10 cellular contexts compared by ENCODE assay signal in the genomic region with DNA sequence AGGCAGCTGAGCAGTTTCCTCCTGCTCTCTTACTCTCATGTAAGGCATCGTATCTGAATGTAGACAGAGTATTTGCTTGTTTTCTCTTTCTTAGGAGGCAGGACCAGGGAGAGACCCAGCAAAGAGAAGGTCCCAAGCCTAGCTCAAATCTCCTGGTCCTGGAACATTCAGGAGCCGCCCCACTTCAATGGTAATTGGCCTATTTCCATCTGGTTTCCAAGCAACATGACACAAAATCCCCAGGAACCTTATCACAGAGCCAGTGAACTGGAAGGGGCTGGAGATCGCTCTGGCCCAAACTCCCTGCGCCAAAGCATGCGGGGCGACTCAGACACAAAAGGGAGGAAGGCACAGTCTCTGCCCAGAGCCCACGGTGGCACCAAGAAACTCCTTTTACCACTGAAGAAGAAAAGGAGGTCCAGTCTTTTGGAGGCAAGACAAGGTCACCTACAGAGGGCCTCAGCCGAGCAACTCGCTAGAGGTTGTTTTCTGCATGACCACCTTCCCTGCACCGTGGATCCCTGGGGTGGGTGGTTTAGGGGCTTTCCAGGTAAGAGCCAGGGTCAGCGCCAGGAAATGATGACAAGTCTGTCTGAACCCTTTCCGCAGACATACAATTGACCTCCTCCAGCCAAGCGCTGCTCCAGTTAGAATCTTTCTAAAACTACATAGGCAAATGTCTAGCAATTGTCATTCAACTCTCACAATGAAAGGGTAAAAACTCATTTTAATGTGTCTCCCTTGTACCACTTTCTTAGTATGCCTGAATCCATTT.
DNase-seq lines count a peak whose midpoint lies in the region; ATAC-seq and TF ChIP-seq lines count a peak whose summit lies in the region.
"Had no signal": no experiment of that assay in that cellular context is flagged by ENCODE, and none has a peak within 500 bp of the region (broad histone marks: within the 10 kb centered on the region; RNA-seq: fewer than 3 reads in every experiment).

No MANE protein-coding gene starts in this region.

- peak overlapping the region in 2 of 4 donors; percentile 12 to 16 for H3K27ac ChIP-seq in transverse colon
- H3K27ac ChIP-seq: SJSA1 had no signal

- H3K36me3 ChIP-seq in transverse colon: no peaks in the 10 kb centered on the region
- H3K36me3 ChIP-seq: SJSA1 had no signal

- H3K4me3 ChIP-seq in transverse colon: no peak overlapping the region
- H3K4me3 ChIP-seq: SJSA1 had no signal

- no peaks in the 10 kb centered on the region for H3K9me3 ChIP-seq in transverse colon
- H3K9me3 ChIP-seq: SJSA1 had no signal

- TF ChIP-seq POLR2A in transverse colon (IDR thresholded peaks at IDR 0.05): no peak

- no peak for TF ChIP-seq EP300 in transverse colon (IDR thresholded peaks at IDR 0.05; ENCODE audit: low read depth)

- H3K4me3 Mint-ChIP-seq in effector memory CD8-positive, alpha-beta T cell: no peak overlapping the region
- H3K4me3 Mint-ChIP-seq: activated naive CD8-positive, alpha-beta T cell treated with anti-CD3 and anti-CD28 coated beads, Interleukin-2, amount 50 U/mL, for 24 hours had no signal

- in situ Hi-C loops in transverse colon (cut with MboI; ENCODE audit: low pct_ligation_motif_present in 1 of 4, low pct_unique_long_range_greater_than_20kb in 1 of 4, low sequenced_read_pairs in 3 of 4): no loop called here

- TF ChIP-seq CTCF in transverse colon (IDR thresholded peaks at IDR 0.05): no peak

- H3K27ac Mint-ChIP-seq in effector memory CD8-positive, alpha-beta T cell: no peak overlapping the region
- H3K27ac Mint-ChIP-seq: activated naive CD8-positive, alpha-beta T cell treated with anti-CD3 and anti-CD28 coated beads, Interleukin-2, amount 50 U/mL, for 24 hours had no signal

- peaks cover 0 to 2% of the 10 kb centered on the region in 2 donors for H3K4me1 Mint-ChIP-seq in effector memory CD8-positive, alpha-beta T cell (ENCODE audit: low read depth in 2 of 2)
- H3K4me1 Mint-ChIP-seq: activated naive CD8-positive, alpha-beta T cell treated with anti-CD3 and anti-CD28 coated beads, Interleukin-2, amount 50 U/mL, for 24 hours had no signal

- H3K27me3 Mint-ChIP-seq in effector memory CD8-positive, alpha-beta T cell: peaks cover 26 to 44% of the 10 kb centered on the region in 2 donors

- intact Hi-C loops in transverse colon (cut with DNase I; ENCODE audit: low total_unique reads): no loop called here

- 77 to 100% methylated on average over 1 to 13 of the region's 13 CpGs for WGBS in transverse colon (ENCODE audit: low coverage in 1 of 2), 2 donors

- ATAC-seq in HG02885 (IDR thresholded peaks at IDR 0.05; ENCODE audit: poor library complexity, unreplicated experiment) (peak; percentile 45), HG03135 (IDR thresholded peaks at IDR 0.05; ENCODE audit: unreplicated experiment) (no peak)
- ATAC-seq in effector memory CD8-positive, alpha-beta T cell (replicated peaks): no peak
- ATAC-seq: activated naive CD8-positive, alpha-beta T cell treated with anti-CD3 and anti-CD28 coated beads, Interleukin-2, amount 50 U/mL, for 24 hours had no signal

- DNase-seq in COR-L47 (lab: John Stamatoyannopoulos, UW): peak; percentile 23
- peak; percentile 42 for DNase-seq in amniotic epithelial cell (ENCODE audit: low read depth)
- peak; percentile 47 for DNase-seq in medulla oblongata (ENCODE audit: extremely low spot score)
- DNase-seq in SIG-M5 (lab: John Stamatoyannopoulos, UW): no peak
- no peak for DNase-seq in transverse colon
- DNase-seq in effector memory CD8-positive, alpha-beta T cell: no peak
- DNase-seq: activated naive CD8-positive, alpha-beta T cell treated with anti-CD3 and anti-CD28 coated beads, Interleukin-2, amount 50 U/mL, for 24 hours had no signal

- H3K4me1 ChIP-seq in transverse colon: peaks cover 0 to 58% (median 42%) of the 10 kb centered on the region in 4 donors

- no peaks in the 10 kb centered on the region for H3K36me3 Mint-ChIP-seq in effector memory CD8-positive, alpha-beta T cell (ENCODE audit: insufficient read depth)

- H3K27me3 ChIP-seq in transverse colon: no peaks in the 10 kb centered on the region
- H3K27me3 ChIP-seq: SJSA1 had no signal

- H3K9me3 Mint-ChIP-seq in effector memory CD8-positive, alpha-beta T cell: no peaks in the 10 kb centered on the region
- H3K9me3 Mint-ChIP-seq: activated naive CD8-positive, alpha-beta T cell treated with anti-CD3 and anti-CD28 coated beads, Interleukin-2, amount 50 U/mL, for 24 hours had no signal

Comparison
In these comparisons a context has a peak if more than half of its experiments do, and no peak if none do; other contexts are left out.
1. DNase-seq: peak in COR-L47 (single experiment), amniotic epithelial cell (single experiment) and medulla oblongata (single experiment); none in SIG-M5 (single experiment), transverse colon (single experiment) and effector memory CD8-positive, alpha-beta T cell (0 of 3).